ENCODE assay signal across 17 cellular contexts in the genomic region with DNA sequence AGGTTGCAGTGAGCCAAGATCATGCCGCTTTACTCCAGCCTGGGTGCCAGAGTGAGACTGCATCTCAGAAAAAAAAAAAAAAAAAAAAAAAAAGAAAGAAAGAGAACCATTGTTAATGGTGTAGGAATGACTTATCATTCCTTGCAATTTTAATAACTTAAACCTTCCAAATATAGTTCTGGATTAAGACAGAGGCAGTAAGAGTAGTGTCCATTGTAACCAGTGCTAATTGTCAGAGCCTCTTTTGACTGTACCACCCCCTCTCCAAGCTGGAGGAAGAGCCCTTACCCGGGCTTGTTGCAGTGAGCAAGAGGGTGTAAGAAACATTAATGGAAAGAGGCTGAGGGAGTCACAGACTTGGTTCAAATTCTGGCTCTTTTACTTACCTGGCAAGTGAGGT. TPM values are rescaled to one million over a fixed set of nuclear protein-coding genes. Genes with fewer than 3 reads are reported as not detected.
DNase-seq lines count a peak whose midpoint lies in the region; ATAC-seq and TF ChIP-seq lines count a peak whose summit lies in the region.
"Had no signal": no experiment of that assay in that cellular context is flagged by ENCODE, and none has a peak within 500 bp of the region (broad histone marks: within the 10 kb centered on the region; RNA-seq: fewer than 3 reads in every experiment).

No MANE protein-coding gene starts in this region.

- H3K9me3 ChIP-seq in right cardiac atrium (ENCODE audit: control insufficient read depth, low read length): no peaks in the 10 kb centered on the region
- H3K9me3 ChIP-seq in right atrium auricular region: no peaks in the 10 kb centered on the region
- no peaks in the 10 kb centered on the region for H3K9me3 ChIP-seq in esophagus muscularis mucosa
- H3K9me3 ChIP-seq in lower lobe of right lung: no peaks in the 10 kb centered on the region
- H3K9me3 ChIP-seq in uterus: no peaks in the 10 kb centered on the region
- no peaks in the 10 kb centered on the region for H3K9me3 ChIP-seq in HAP-1
- H3K9me3 ChIP-seq: BLaER1 had no signal

- TF ChIP-seq EP300 in esophagus muscularis mucosa (IDR thresholded peaks at IDR 0.05): no peak

- H3K27ac ChIP-seq in right cardiac atrium (ENCODE audit: low read length) (peak overlapping the region; percentile 55), right atrium auricular region (peak overlapping the region in 1 of 2 donors; percentile 4), esophagus muscularis mucosa (replicated peaks in 1 of 4) (peak overlapping the region in 3 of 4 donors; percentile 21 to 51 (median 44)), lower lobe of right lung (peak overlapping the region; percentile 22), uterus (peak overlapping the region; percentile 23 to 67)
- H3K27ac ChIP-seq: BLaER1 had no signal

- DNase-seq in right cardiac atrium (no peak), right atrium auricular region (ENCODE audit: low spot score) (no peak), esophagus muscularis mucosa (ENCODE audit: extremely low spot score) (no peak), lower lobe of right lung (no peak), uterus (no peak), HAP-1 (ENCODE audit: low spot score in 2 of 2) (no peak), amygdala (lab: John Stamatoyannopoulos, UW) (no peak), mesothelial cell of epicardium (ENCODE audit: low spot score in 2 of 2, unreplicated experiment in 2 of 2) (no peak)
- DNase-seq: CD8-positive, alpha-beta T cell; GOT3; NCI-H1105; NCI-H2081 treated with DMSO at 0.1 percent for 48 hours; NCI-H510A; NCI-H774; OCI-M1; SHP77 treated with DMSO at 0.1 percent for 48 hours had no signal

- in situ Hi-C loops in HAP-1 (cut with MboI; ENCODE audit: low sequenced_read_pairs): no loop called here

- intact Hi-C loops in right cardiac atrium (cut with DNase I): no loop called here
- intact Hi-C loops in esophagus muscularis mucosa (cut with DNase I): no loop called here
- intact Hi-C loops in lower lobe of right lung (cut with DNase I): no loop called here
- intact Hi-C loops in uterus (cut with DNase I; ENCODE audit: low total_unique reads): no loop called here

- no peak overlapping the region for H3K4me3 Mint-ChIP-seq in mesothelial cell of epicardium
- H3K4me3 Mint-ChIP-seq: CD8-positive, alpha-beta T cell had no signal

- H3K27me3 ChIP-seq in right cardiac atrium (ENCODE audit: control insufficient read depth, insufficient read depth) (no peaks in the 10 kb centered on the region), right atrium auricular region (no peaks in the 10 kb centered on the region), esophagus muscularis mucosa (no peaks in the 10 kb centered on the region), lower lobe of right lung (ENCODE audit: low read depth) (no peaks in the 10 kb centered on the region), uterus (no peaks in the 10 kb centered on the region), HAP-1 (ENCODE audit: low read depth) (no peaks in the 10 kb centered on the region)
- H3K27me3 ChIP-seq: BLaER1 had no signal

- no peak overlapping the region for H3K27ac Mint-ChIP-seq in mesothelial cell of epicardium
- H3K27ac Mint-ChIP-seq: CD8-positive, alpha-beta T cell had no signal

- peaks cover 19% of the 10 kb centered on the region for H3K4me1 ChIP-seq in right cardiac atrium (ENCODE audit: control insufficient read depth, insufficient read depth, low read length)
- peaks cover 0 to 52% of the 10 kb centered on the region in 2 donors for H3K4me1 ChIP-seq in right atrium auricular region
- peaks cover 39 to 76% (median 58%) of the 10 kb centered on the region in 4 donors for H3K4me1 ChIP-seq in esophagus muscularis mucosa
- H3K4me1 ChIP-seq in lower lobe of right lung: peaks cover 60% of the 10 kb centered on the region
- no peaks in the 10 kb centered on the region for H3K4me1 ChIP-seq in uterus
- no peaks in the 10 kb centered on the region for H3K4me1 ChIP-seq in HAP-1
- H3K4me1 ChIP-seq: BLaER1 had no signal

- H3K27me3 Mint-ChIP-seq in mesothelial cell of epicardium (ENCODE audit: low read depth): no peaks in the 10 kb centered on the region

- 78% methylated on average over 2 of the region's 2 CpGs for WGBS in right cardiac atrium
- 76% methylated on average over 2 of the region's 2 CpGs for WGBS in esophagus muscularis mucosa

- no peaks in the 10 kb centered on the region for H3K9me3 Mint-ChIP-seq in mesothelial cell of epicardium
- H3K9me3 Mint-ChIP-seq: CD8-positive, alpha-beta T cell had no signal

- no peak overlapping the region for H3K4me3 ChIP-seq in right cardiac atrium (ENCODE audit: low read length)
- H3K4me3 ChIP-seq in right atrium auricular region: no peak overlapping the region
- H3K4me3 ChIP-seq in esophagus muscularis mucosa: no peak overlapping the region
- H3K4me3 ChIP-seq in lower lobe of right lung: no peak overlapping the region
- H3K4me3 ChIP-seq in uterus: no peak overlapping the region
- H3K4me3 ChIP-seq in HAP-1: no peak overlapping the region
- H3K4me3 ChIP-seq: BLaER1 had no signal

- TF ChIP-seq POLR2A in esophagus muscularis mucosa (IDR thresholded peaks at IDR 0.05; ENCODE audit: low read depth): no peak
- no peak for TF ChIP-seq POLR2A in uterus (IDR thresholded peaks at IDR 0.05)

- no peaks in the 10 kb centered on the region for H3K36me3 ChIP-seq in right atrium auricular region
- H3K36me3 ChIP-seq in esophagus muscularis mucosa: no peaks in the 10 kb centered on the region
- no peaks in the 10 kb centered on the region for H3K36me3 ChIP-seq in lower lobe of right lung
- H3K36me3 ChIP-seq in uterus: no peaks in the 10 kb centered on the region
- H3K36me3 ChIP-seq in HAP-1 (replicated peaks): no peaks in the 10 kb centered on the region
- H3K36me3 ChIP-seq: BLaER1 had no signal

- no peak for TF ChIP-seq CTCF in right atrium auricular region (IDR thresholded peaks at IDR 0.05)
- no peak for TF ChIP-seq CTCF in esophagus muscularis mucosa (IDR thresholded peaks at IDR 0.05)
- no peak for TF ChIP-seq CTCF in lower lobe of right lung (IDR thresholded peaks at IDR 0.05)
- no peak for TF ChIP-seq CTCF in uterus (IDR thresholded peaks at IDR 0.05)
- no peak for TF ChIP-seq CTCF in mesothelial cell of epicardium (IDR thresholded peaks at IDR 0.05; ENCODE audit: unreplicated experiment)

- peaks cover 8% of the 10 kb centered on the region for H3K36me3 Mint-ChIP-seq in mesothelial cell of epicardium
- H3K36me3 Mint-ChIP-seq: CD8-positive, alpha-beta T cell had no signal

- no peak for ATAC-seq in right cardiac atrium
- ATAC-seq in lower lobe of right lung: no peak
- ATAC-seq: CD8-positive, alpha-beta T cell had no signal

- H3K4me1 Mint-ChIP-seq in mesothelial cell of epicardium: peaks cover under 1% of the 10 kb centered on the region

RNA-seq across cellular contexts. Expression of a gene that starts 53.8 kb away (rescaled TPM):
- 10 to 100 TPM; 25.3 to 33.2 (median 29.5) TPM for total RNA-seq in right cardiac atrium
- 14.1 TPM for polyA plus RNA-seq in right cardiac atrium
- total RNA-seq in right atrium auricular region: 10 to 100 TPM; 39.0 to 42.3 TPM
- 10 to 100 TPM; 56.5 to 86.6 (median 70.3) TPM for total RNA-seq in esophagus muscularis mucosa
- 103 TPM for total RNA-seq in lower lobe of right lung
- 10 to 100 TPM; 31.2 to 79.9 (median 54.3) TPM for total RNA-seq in uterus
- total RNA-seq in mesothelial cell of epicardium: 24.0 to 30.2 TPM (median 28.7 TPM) in 3 replicates
